ENCODE assay signal across 21 cellular contexts in the genomic region with DNA sequence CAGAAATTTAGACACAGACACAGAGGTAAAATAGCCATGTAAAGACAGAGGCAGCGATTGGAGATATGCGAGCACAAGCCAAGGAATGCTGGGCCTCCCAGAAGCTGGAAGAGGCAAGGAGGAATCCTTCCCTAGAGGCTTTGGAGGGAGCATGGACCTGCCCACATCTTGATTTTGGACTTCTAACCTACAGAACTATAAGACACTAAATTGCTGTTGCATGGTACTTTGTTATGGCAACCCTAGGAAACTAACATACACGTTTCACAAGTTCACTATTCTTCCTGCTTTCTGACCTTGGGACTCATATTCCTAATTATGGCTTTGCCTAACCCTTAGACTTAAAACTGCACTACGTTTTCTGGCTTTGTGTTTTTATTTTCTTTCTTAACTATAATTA. TPM values are rescaled to one million over a fixed set of nuclear protein-coding genes. Genes with fewer than 3 reads are reported as not detected.
"Had no signal": no experiment of that assay in that cellular context is flagged by ENCODE, and none has a peak within 500 bp of the region (broad histone marks: within the 10 kb centered on the region; RNA-seq: fewer than 3 reads in every experiment).

No MANE protein-coding gene starts in this region.

- H3K36me3 ChIP-seq: esophagus muscularis mucosa, gastroesophageal sphincter, heart left ventricle, left lung, lower lobe of right lung had no signal

- H3K9me3 ChIP-seq: esophagus muscularis mucosa, gastroesophageal sphincter, heart left ventricle, left lung, lower lobe of right lung had no signal

- H3K4me3 ChIP-seq: coronary artery, dorsolateral prefrontal cortex, esophagus muscularis mucosa, gastroesophageal sphincter, heart left ventricle, hepatocyte, left lung, lower lobe of right lung had no signal

- H3K27me3 ChIP-seq: dorsolateral prefrontal cortex, esophagus muscularis mucosa, foreskin keratinocyte, gastroesophageal sphincter, heart left ventricle, hepatocyte had no signal

- FAIRE-seq: endothelial cell of umbilical vein, frontal cortex, kidney had no signal

- ATAC-seq: foreskin keratinocyte, gastroesophageal sphincter, heart left ventricle, left lung, left ventricle myocardium superior, lower lobe of right lung had no signal

- H3K27ac ChIP-seq: coronary artery, dorsolateral prefrontal cortex, esophagus muscularis mucosa, foreskin keratinocyte, gastroesophageal sphincter, heart left ventricle, hepatocyte, left lung, lower lobe of right lung had no signal

- DNase-seq: dermis blood vessel endothelial cell; dorsolateral prefrontal cortex; effector CD4-positive, alpha-beta T cell; effector memory CD4-positive, alpha-beta T cell; foreskin keratinocyte; heart left ventricle; hypothalamus; immature natural killer cell; islet precursor cell; kidney; kidney glomerular epithelial cell; left lung; left ventricle myocardium superior; lower lobe of right lung; mesenchymal stem cell had no signal

RNA-seq across cellular contexts. Expression of a gene that starts 4.6 kb away (rescaled TPM):
- polyA plus RNA-seq: immature natural killer cell had no signal
